Comparison of ENCODE assay signal across 8 cellular contexts in genomic region chr12:69239286-69239921, GRCh38. TPM values are rescaled to one million over a fixed set of nuclear protein-coding genes. Genes with fewer than 3 reads are reported as not detected.
DNase-seq lines count a peak whose midpoint lies in the region; ATAC-seq and TF ChIP-seq lines count a peak whose summit lies in the region.

A gene with protein sequence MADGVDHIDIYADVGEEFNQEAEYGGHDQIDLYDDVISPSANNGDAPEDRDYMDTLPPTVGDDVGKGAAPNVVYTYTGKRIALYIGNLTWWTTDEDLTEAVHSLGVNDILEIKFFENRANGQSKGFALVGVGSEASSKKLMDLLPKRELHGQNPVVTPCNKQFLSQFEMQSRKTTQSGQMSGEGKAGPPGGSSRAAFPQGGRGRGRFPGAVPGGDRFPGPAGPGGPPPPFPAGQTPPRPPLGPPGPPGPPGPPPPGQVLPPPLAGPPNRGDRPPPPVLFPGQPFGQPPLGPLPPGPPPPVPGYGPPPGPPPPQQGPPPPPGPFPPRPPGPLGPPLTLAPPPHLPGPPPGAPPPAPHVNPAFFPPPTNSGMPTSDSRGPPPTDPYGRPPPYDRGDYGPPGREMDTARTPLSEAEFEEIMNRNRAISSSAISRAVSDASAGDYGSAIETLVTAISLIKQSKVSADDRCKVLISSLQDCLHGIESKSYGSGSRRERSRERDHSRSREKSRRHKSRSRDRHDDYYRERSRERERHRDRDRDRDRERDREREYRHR (plus strand): TSS chr12:69239569. CDS start chr12:69239647, 78 bp downstream.

- peaks cover 0 to 20% of the 10 kb centered on the region in 2 experiments; a peak in 3 of 4 replicates for H3K4me1 ChIP-seq in SK-N-SH (ENCODE audit: control insufficient read depth in 1 of 2, insufficient read depth in 2 of 2, low read depth in 1 of 2, low read length in 1 of 2)

- TF ChIP-seq RAD21 in SK-N-SH (IDR thresholded peaks at IDR 0.05; ENCODE audit: low read length) = no peak

- H3K4me3 ChIP-seq in SK-N-SH (ENCODE audit: low read depth in 2 of 2, low read length in 1 of 2) = peak within 1 kb of the TSS; percentile 94 to 99

- no peaks in the 10 kb centered on the region for H3F3A ChIP-seq in SK-N-SH (replicated peaks; ENCODE audit: insufficient read depth)

- H3K9ac ChIP-seq in SK-N-SH = peak within 1 kb of the TSS; percentile 98

- TF ChIP-seq CTCF in GM10248 (IDR thresholded peaks at IDR 0.05; ENCODE audit: control extremely low read depth, extremely low read depth, low read depth, missing control alignments) = no peak
- no peak for TF ChIP-seq CTCF in SK-N-SH (IDR thresholded peaks at IDR 0.05)

- CTCF ChIA-PET in GM10248 (lab: Yijun Ruan, JAX) = interaction anchor here (0.9 kb wide), 1 partner anchor 83 kb away, joined by 3 read pairs; no protein-coding TSS in a partner anchor
- CTCF ChIA-PET in SK-N-SH (lab: Yijun Ruan, JAX) = interaction anchor here (1.4 kb wide), 1 partner anchor 15 kb away, joined by 5 read pairs; no protein-coding TSS in a partner anchor

- no peaks in the 10 kb centered on the region for H3K27me3 ChIP-seq in SK-N-SH (ENCODE audit: insufficient read depth)

- H4K20me1 ChIP-seq in SK-N-SH (ENCODE audit: insufficient read depth) = peaks cover 38% of the 10 kb centered on the region

- H3K4me2 ChIP-seq in SK-N-SH = peak within 1 kb of the TSS; percentile 76

- TF ChIP-seq EP300 in SK-N-SH (IDR thresholded peaks at IDR 0.05; ENCODE audit: borderline replicate concordance in 1 of 2, low read depth in 1 of 2, low read length in 1 of 2) = peak; percentile 6 to 57; a peak in 1 of 4 replicates

- H3K9me3 ChIP-seq in SK-N-SH = no peaks in the 10 kb centered on the region

- ATAC-seq in HG02610 (IDR thresholded peaks at IDR 0.05; ENCODE audit: unreplicated experiment) = peak; percentile 95

- peaks cover 50% of the 10 kb centered on the region for H3K79me2 ChIP-seq in SK-N-SH (ENCODE audit: insufficient read depth)

- peak within 1 kb of the TSS; percentile 76 to 91 for H3K27ac ChIP-seq in SK-N-SH (ENCODE audit: low read depth in 2 of 2, low read length in 1 of 2)

- H3K9me2 ChIP-seq in SK-N-SH = no peaks in the 10 kb centered on the region

- peaks cover 2 to 4% of the 10 kb centered on the region in 2 experiments for H3K36me3 ChIP-seq in SK-N-SH (replicated peaks in 1 of 2; ENCODE audit: control insufficient read depth in 1 of 2, insufficient read depth in 2 of 2, low read length in 1 of 2)

- WGBS in SK-N-SH (ENCODE audit: low lambda C conversion rate) = 1% methylated on average over 29 of the region's 78 CpGs

- peak within 1 kb of the TSS; percentile 71 for H2AFZ ChIP-seq in SK-N-SH (ENCODE audit: low read depth)

- DNase-seq in GM10248 (ENCODE audit: extremely low spot score) = peak; percentile 94
- peak; percentile 88 for DNase-seq in NCI-H1092 (lab: John Stamatoyannopoulos, UW)
- DNase-seq in SK-N-SH = peak; percentile 97
- peak; percentile 98 for DNase-seq in activated naive CD4-positive, alpha-beta T cell treated with anti-CD3 and anti-CD28 coated beads, Interleukin-2, amount 50 U/mL, for 16 hours
- DNase-seq in germinal center (ENCODE audit: low spot score) = peak; percentile 95
- peak; percentile 21 to 96 (median 91) for DNase-seq in nucleus accumbens (lab: John Stamatoyannopoulos, UW)
- peak; percentile 94 for DNase-seq in superior temporal gyrus (ENCODE audit: extremely low spot score)

- POLR2A ChIA-PET in GM10248 (lab: Yijun Ruan, JAX) (no interaction called here), SK-N-SH (lab: Yijun Ruan, JAX) (no interaction called here)

TF ChIP-seq in SK-N-SH, 30 proteins besides CTCF, POLR2A, EP300 and RAD21 (continues in another document):
- TF ChIP-seq, protein P1, sequence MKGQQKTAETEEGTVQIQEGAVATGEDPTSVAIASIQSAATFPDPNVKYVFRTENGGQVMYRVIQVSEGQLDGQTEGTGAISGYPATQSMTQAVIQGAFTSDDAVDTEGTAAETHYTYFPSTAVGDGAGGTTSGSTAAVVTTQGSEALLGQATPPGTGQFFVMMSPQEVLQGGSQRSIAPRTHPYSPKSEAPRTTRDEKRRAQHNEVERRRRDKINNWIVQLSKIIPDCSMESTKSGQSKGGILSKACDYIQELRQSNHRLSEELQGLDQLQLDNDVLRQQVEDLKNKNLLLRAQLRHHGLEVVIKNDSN (IDR thresholded peaks at IDR 0.05; ENCODE audit: borderline replicate concordance, low read depth) = no peak
- TF ChIP-seq POLR2AphosphoS5 (IDR thresholded peaks at IDR 0.05; ENCODE audit: low read depth, low read length) (peak; percentile 94), FOXJ3 (CRISPR knock-in tag; IDR thresholded peaks at IDR 0.05) (no peak), SIN3A (IDR thresholded peaks at IDR 0.05; ENCODE audit: borderline replicate concordance, low read depth, low read length) (no peak), NFIC (IDR thresholded peaks at IDR 0.05; ENCODE audit: borderline replicate concordance) (no peak), REST (IDR thresholded peaks at IDR 0.05; ENCODE audit: low read depth, low read length) (no peak), TCF12 (IDR thresholded peaks at IDR 0.05) (peak; percentile 8; the same call in 1 of the 2 replicates), RCOR1 (IDR thresholded peaks at IDR 0.05; ENCODE audit: low read length) (no peak), MEF2A (IDR thresholded peaks at IDR 0.05; ENCODE audit: borderline replicate concordance, low read depth) (no peak; the same call in 1 of the 2 replicates), GATA2 (CRISPR knock-in tag; IDR thresholded peaks at IDR 0.05) (no peak), MAX (IDR thresholded peaks at IDR 0.05; ENCODE audit: low read depth) (peak; percentile 23; the same call in 1 of the 2 replicates), RFX5 (IDR thresholded peaks at IDR 0.05; ENCODE audit: low read length) (no peak), FOSL2 (IDR thresholded peaks at IDR 0.05; ENCODE audit: borderline replicate concordance, low read depth) (no peak), TEAD4 (IDR thresholded peaks at IDR 0.05; ENCODE audit: borderline replicate concordance, insufficient read depth) (no peak), MXI1 (IDR thresholded peaks at IDR 0.05; ENCODE audit: low read depth, low read length) (peak; percentile 75; the same call in 1 of the 2 replicates), NRF1 (IDR thresholded peaks at IDR 0.05; ENCODE audit: low read depth, low read length) (no peak; the same call in 1 of the 2 replicates), SMC3 (IDR thresholded peaks at IDR 0.05; ENCODE audit: low read depth, low read length) (no peak; the same call in 1 of the 2 replicates), USF2 (IDR thresholded peaks at IDR 0.05; ENCODE audit: borderline replicate concordance, low read depth, low read length) (no peak), YY1 (IDR thresholded peaks at IDR 0.05; ENCODE audit: low read depth) (peak; percentile 87), JUND (IDR thresholded peaks at IDR 0.05) (no peak), TAF1 (IDR thresholded peaks at IDR 0.05; ENCODE audit: borderline replicate concordance, low read depth, low read length) (peak; percentile 93), GABPA (IDR thresholded peaks at IDR 0.05; ENCODE audit: low read depth) (peak; percentile 79)
- TF ChIP-seq, protein P2, sequence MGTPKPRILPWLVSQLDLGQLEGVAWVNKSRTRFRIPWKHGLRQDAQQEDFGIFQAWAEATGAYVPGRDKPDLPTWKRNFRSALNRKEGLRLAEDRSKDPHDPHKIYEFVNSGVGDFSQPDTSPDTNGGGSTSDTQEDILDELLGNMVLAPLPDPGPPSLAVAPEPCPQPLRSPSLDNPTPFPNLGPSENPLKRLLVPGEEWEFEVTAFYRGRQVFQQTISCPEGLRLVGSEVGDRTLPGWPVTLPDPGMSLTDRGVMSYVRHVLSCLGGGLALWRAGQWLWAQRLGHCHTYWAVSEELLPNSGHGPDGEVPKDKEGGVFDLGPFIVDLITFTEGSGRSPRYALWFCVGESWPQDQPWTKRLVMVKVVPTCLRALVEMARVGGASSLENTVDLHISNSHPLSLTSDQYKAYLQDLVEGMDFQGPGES (IDR thresholded peaks at IDR 0.05; ENCODE audit: low read depth, low read length) = no peak

RNA-seq across cellular contexts. Expression of the gene that starts here (rescaled TPM):
- 46.2 and 84.1 TPM in 2 replicates for polyA plus RNA-seq in SK-N-SH (2012; rRNA removed)
- polyA plus RNA-seq in SK-N-SH (2012; cell fraction: cytosol; rRNA removed) = 55.8 and 63.7 TPM in 2 replicates
- 66.1 and 96.6 TPM in 2 replicates for polyA plus RNA-seq in SK-N-SH (2012; cell fraction: nucleus; rRNA removed)

Comparison
In these comparisons a context has a peak if more than half of its experiments do, and no peak if none do; other contexts are left out.
1. Peak in every context shown above with its lines: DNase-seq, ATAC-seq, H3K4me3 ChIP-seq and H3K27ac ChIP-seq.